ENCODE assay signal across 19 cellular contexts in the genomic region with DNA sequence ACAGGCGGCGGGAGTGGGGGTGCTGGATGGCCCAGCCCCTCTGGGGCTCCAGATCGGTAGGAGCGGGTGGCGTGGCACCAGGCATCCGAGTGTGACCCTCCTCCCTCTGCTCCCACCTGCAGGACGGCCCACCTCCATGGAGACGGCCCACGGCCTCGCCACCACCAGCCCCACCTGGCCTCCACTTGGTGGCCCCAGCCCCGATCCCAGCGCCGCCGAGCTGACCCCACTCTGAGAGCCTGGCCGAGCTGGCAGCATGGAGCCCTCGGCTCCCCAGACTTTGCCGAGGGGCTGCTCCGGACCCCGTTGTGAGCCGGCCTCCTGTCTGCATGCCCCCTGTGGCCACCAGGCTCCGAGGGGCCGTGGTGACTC. TPM values are rescaled to one million over a fixed set of nuclear protein-coding genes. Genes with fewer than 3 reads are reported as not detected.
A peak's percentile ranks its signal among the peaks of the same experiment; 100 is the strongest.
DNase-seq lines count a peak whose midpoint lies in the region; ATAC-seq and TF ChIP-seq lines count a peak whose summit lies in the region.
"Had no signal": no experiment of that assay in that cellular context is flagged by ENCODE, and none has a peak within 500 bp of the region (broad histone marks: within the 10 kb centered on the region; RNA-seq: fewer than 3 reads in every experiment).

No MANE protein-coding gene starts in this region.

- H3K4me3 Mint-ChIP-seq in activated naive CD8-positive, alpha-beta T cell treated with anti-CD3 and anti-CD28 coated beads, Interleukin-2, amount 10 ng/mL, durations not matched to agents 7 days and 5 days = no peak overlapping the region
- H3K4me3 Mint-ChIP-seq in activated naive CD8-positive, alpha-beta T cell treated with anti-CD3 and anti-CD28 coated beads, Interleukin-2, amount 50 U/mL, for 24 hours = no peak overlapping the region
- H3K4me3 Mint-ChIP-seq: CD4-positive, alpha-beta T cell; H9 had no signal

- H2AK5ac ChIP-seq in neuronal stem cell (ENCODE audit: low read depth, low read length) = no peak overlapping the region

- H3K23ac ChIP-seq in neuronal stem cell (ENCODE audit: low read depth, low read length, poor library complexity) = peak overlapping the region; percentile 85

- no peak overlapping the region for H2BK120ac ChIP-seq in neuronal stem cell (ENCODE audit: low read depth, low read length)

- peak; percentile 19 for DNase-seq in activated naive CD8-positive, alpha-beta T cell treated with anti-CD3 and anti-CD28 coated beads, Interleukin-2, amount 10 ng/mL, durations not matched to agents 7 days and 5 days
- no peak for DNase-seq in activated naive CD8-positive, alpha-beta T cell treated with anti-CD3 and anti-CD28 coated beads, Interleukin-2, amount 50 U/mL, for 24 hours
- DNase-seq in RWPE1 (ENCODE audit: low spot score) = no peak
- DNase-seq in neuronal stem cell (ENCODE audit: low spot score) = no peak
- DNase-seq in spleen = peak; percentile 80
- no peak for DNase-seq in WERI-Rb-1
- DNase-seq in SKM-1 (lab: John Stamatoyannopoulos, UW; ENCODE audit: unreplicated experiment) = no peak
- no peak for DNase-seq in H7
- DNase-seq: CD4-positive, alpha-beta T cell; DMS153; GDM1; H9; Karpas-422; NCI-H1417 treated with DMSO at 0.1 percent for 48 hours; NCI-H1930; NCI-H226; NCI-H524; NCI-H82; OCI-M1 had no signal

- H3K14ac ChIP-seq in neuronal stem cell (ENCODE audit: low read length) = no peak overlapping the region

- no peak overlapping the region for H3K27ac Mint-ChIP-seq in activated naive CD8-positive, alpha-beta T cell treated with anti-CD3 and anti-CD28 coated beads, Interleukin-2, amount 10 ng/mL, durations not matched to agents 7 days and 5 days
- no peak overlapping the region for H3K27ac Mint-ChIP-seq in activated naive CD8-positive, alpha-beta T cell treated with anti-CD3 and anti-CD28 coated beads, Interleukin-2, amount 50 U/mL, for 24 hours
- H3K27ac Mint-ChIP-seq: CD4-positive, alpha-beta T cell; H9 had no signal

- no peak for TF ChIP-seq POLR2A in spleen (IDR thresholded peaks at IDR 0.05)

- no peak overlapping the region for H3K4ac ChIP-seq in neuronal stem cell (ENCODE audit: low read length)

- ATAC-seq in activated naive CD8-positive, alpha-beta T cell treated with anti-CD3 and anti-CD28 coated beads, Interleukin-2, amount 10 ng/mL, durations not matched to agents 7 days and 5 days (ENCODE audit: low read depth) = no peak
- ATAC-seq in activated naive CD8-positive, alpha-beta T cell treated with anti-CD3 and anti-CD28 coated beads, Interleukin-2, amount 50 U/mL, for 24 hours = no peak

- no CpG with 5 or more reads among the region's 22 CpGs for WGBS in neuronal stem cell (ENCODE audit: extremely low coverage in 2 of 2, insufficient read length in 2 of 2, insufficient replicate concordance in 1 of 2), 2 donors
- 88 to 94% (median 93%) methylated on average over 12 to 22 of the region's 22 CpGs for WGBS in spleen, 5 donors

- no peak overlapping the region for H3K4me2 ChIP-seq in neuronal stem cell (ENCODE audit: insufficient read depth, low read length, poor library complexity, severe bottlenecking)

- H2AFZ ChIP-seq in neuronal stem cell (ENCODE audit: low read length) = no peak overlapping the region

- no peaks in the 10 kb centered on the region for H3K27me3 ChIP-seq in neuronal stem cell (ENCODE audit: control insufficient read depth in 3 of 3, insufficient read depth in 3 of 3, low read depth in 1 of 3, low read length in 3 of 3)
- H3K27me3 ChIP-seq in spleen (replicated peaks in 1 of 7) = no peaks in the 10 kb centered on the region
- H3K27me3 ChIP-seq in WERI-Rb-1 (ENCODE audit: insufficient read depth, low read depth, severe bottlenecking) = no peaks in the 10 kb centered on the region
- no peaks in the 10 kb centered on the region for H3K27me3 ChIP-seq in H7 (ENCODE audit: control insufficient read depth, insufficient read depth, low read length)

- peaks cover 0 to 2% of the 10 kb centered on the region in 2 donors for H3K9me3 ChIP-seq in neuronal stem cell (replicated peaks in 1 of 2; ENCODE audit: control insufficient read depth in 2 of 2, insufficient read depth in 1 of 2, low read depth in 1 of 2, low read length in 2 of 2)
- H3K9me3 ChIP-seq in spleen = no peaks in the 10 kb centered on the region
- H3K9me3 ChIP-seq in WERI-Rb-1 (ENCODE audit: severe bottlenecking) = no peaks in the 10 kb centered on the region

- H3K27me3 Mint-ChIP-seq in activated naive CD8-positive, alpha-beta T cell treated with anti-CD3 and anti-CD28 coated beads, Interleukin-2, amount 10 ng/mL, durations not matched to agents 7 days and 5 days = no peaks in the 10 kb centered on the region
- H3K27me3 Mint-ChIP-seq in activated naive CD8-positive, alpha-beta T cell treated with anti-CD3 and anti-CD28 coated beads, Interleukin-2, amount 50 U/mL, for 24 hours = no peaks in the 10 kb centered on the region
- H3K27me3 Mint-ChIP-seq: CD4-positive, alpha-beta T cell had no signal

- POLR2A ChIA-PET in activated naive CD8-positive, alpha-beta T cell treated with anti-CD3 and anti-CD28 coated beads, Interleukin-2, amount 10 ng/mL, durations not matched to agents 7 days and 5 days (lab: Charles Lee) = no interaction called here
- POLR2A ChIA-PET in RWPE1 (lab: Yijun Ruan, JAX; ENCODE audit: low non-redundant PET) = no interaction called here

- peaks cover 12 to 59% of the 10 kb centered on the region in 2 donors for H3K36me3 ChIP-seq in neuronal stem cell (replicated peaks in 1 of 2; ENCODE audit: control insufficient read depth in 2 of 2, insufficient read depth in 2 of 2, low read length in 2 of 2)
- H3K36me3 ChIP-seq in spleen = peaks cover 0 to 70% (median 58%) of the 10 kb centered on the region in 6 donors
- peaks cover 27% of the 10 kb centered on the region for H3K36me3 ChIP-seq in WERI-Rb-1
- peaks cover 9% of the 10 kb centered on the region for H3K36me3 ChIP-seq in H7 (replicated peaks; ENCODE audit: control insufficient read depth, insufficient read depth, low read length)

- no peak overlapping the region for H2BK5ac ChIP-seq in neuronal stem cell (ENCODE audit: low read length)

- CTCF ChIA-PET in RWPE1 (lab: Yijun Ruan, JAX) = no interaction called here

- peaks cover 1% of the 10 kb centered on the region for H3K79me1 ChIP-seq in neuronal stem cell (ENCODE audit: low read depth, low read length)

- H2BK15ac ChIP-seq in neuronal stem cell (ENCODE audit: low read length) = no peak overlapping the region

- no peak overlapping the region for H4K91ac ChIP-seq in neuronal stem cell (ENCODE audit: low read depth, low read length, poor library complexity)

- peaks cover 7% of the 10 kb centered on the region for H3K4me1 Mint-ChIP-seq in activated naive CD8-positive, alpha-beta T cell treated with anti-CD3 and anti-CD28 coated beads, Interleukin-2, amount 10 ng/mL, durations not matched to agents 7 days and 5 days
- H3K4me1 Mint-ChIP-seq in activated naive CD8-positive, alpha-beta T cell treated with anti-CD3 and anti-CD28 coated beads, Interleukin-2, amount 50 U/mL, for 24 hours = peaks cover 10% of the 10 kb centered on the region

- H3K27ac ChIP-seq in RWPE1 (peak overlapping the region; percentile 82; the same call in 1 of the 2 replicates), neuronal stem cell (replicated peaks; ENCODE audit: low read length) (no peak overlapping the region), spleen (peak overlapping the region in 5 of 8 donors; percentile 17 to 94 (median 27)), WERI-Rb-1 (no peak overlapping the region)

- no peaks in the 10 kb centered on the region for H3K9me3 Mint-ChIP-seq in activated naive CD8-positive, alpha-beta T cell treated with anti-CD3 and anti-CD28 coated beads, Interleukin-2, amount 10 ng/mL, durations not matched to agents 7 days and 5 days
- H3K9me3 Mint-ChIP-seq in activated naive CD8-positive, alpha-beta T cell treated with anti-CD3 and anti-CD28 coated beads, Interleukin-2, amount 50 U/mL, for 24 hours = no peaks in the 10 kb centered on the region
- H3K9me3 Mint-ChIP-seq: CD4-positive, alpha-beta T cell; H9 had no signal

- H3K4me1 ChIP-seq in neuronal stem cell (ENCODE audit: control insufficient read depth in 2 of 2, insufficient read depth in 1 of 2, low read depth in 1 of 2, low read length in 2 of 2) (peaks cover 0 to 6% of the 10 kb centered on the region in 2 donors), spleen (peaks cover 10 to 68% (median 53%) of the 10 kb centered on the region in 6 donors)

- no peak overlapping the region for H3K18ac ChIP-seq in neuronal stem cell (ENCODE audit: low read length)

- no peak overlapping the region for H4K8ac ChIP-seq in neuronal stem cell (ENCODE audit: low read depth, low read length)

- TF ChIP-seq CTCF in RWPE1 (conservative IDR thresholded peaks at IDR 0.05; ENCODE audit: low read depth) (no peak), spleen (IDR thresholded peaks at IDR 0.05 in 8 of 11, conservative IDR thresholded peaks at IDR 0.05 in 3 of 11) (no peak), WERI-Rb-1 (IDR thresholded peaks at IDR 0.05; ENCODE audit: low read depth, low read length) (no peak)

- no peak overlapping the region for H3K4me3 ChIP-seq in neuronal stem cell (ENCODE audit: low read length in 2 of 2)
- no peak overlapping the region for H3K4me3 ChIP-seq in spleen
- H3K4me3 ChIP-seq in WERI-Rb-1 (ENCODE audit: low read depth, low read length) = no peak overlapping the region
- no peak overlapping the region for H3K4me3 ChIP-seq in H7 (ENCODE audit: insufficient read depth, low read depth, low read length)

- intact Hi-C loops in spleen (cut with DNase I; ENCODE audit: low total_unique reads) = no loop called here

- H3K36me3 Mint-ChIP-seq in activated naive CD8-positive, alpha-beta T cell treated with anti-CD3 and anti-CD28 coated beads, Interleukin-2, amount 10 ng/mL, durations not matched to agents 7 days and 5 days = peaks cover 4% of the 10 kb centered on the region
- no peaks in the 10 kb centered on the region for H3K36me3 Mint-ChIP-seq in activated naive CD8-positive, alpha-beta T cell treated with anti-CD3 and anti-CD28 coated beads, Interleukin-2, amount 50 U/mL, for 24 hours (ENCODE audit: low read depth)

- no peak overlapping the region for H3K9ac ChIP-seq in neuronal stem cell (ENCODE audit: low read depth, low read length, poor library complexity)

- no peak overlapping the region for H2BK12ac ChIP-seq in neuronal stem cell (ENCODE audit: low read length)

RNA-seq across cellular contexts. Expression of a gene that starts 4.7 kb away (rescaled TPM):
- total RNA-seq in activated naive CD8-positive, alpha-beta T cell treated with anti-CD3 and anti-CD28 coated beads, Interleukin-2, amount 10 ng/mL, durations not matched to agents 7 days and 5 days = 10 to 100 TPM; 40.7 to 42.7 TPM
- 24.6 TPM for polyA plus RNA-seq in neuronal stem cell (2013, experiment 1 of 2)
- polyA plus RNA-seq in neuronal stem cell (2013, experiment 2 of 2) = 25.4 TPM
- 10 to 100 TPM; 26.2 to 37.4 (median 27.6) TPM for total RNA-seq in spleen
- 10 to 100 TPM; 29.0 to 47.2 (median 38.8) TPM for polyA plus RNA-seq in spleen
- 43.9 and 50.5 TPM in 2 replicates for total RNA-seq in H7 (2014; rRNA removed; shearing (Covaris generic))

RNA-seq across cellular contexts. Expression of a gene that starts 45.4 kb away (rescaled TPM):
- total RNA-seq in activated naive CD8-positive, alpha-beta T cell treated with anti-CD3 and anti-CD28 coated beads, Interleukin-2, amount 10 ng/mL, durations not matched to agents 7 days and 5 days = 10 to 100 TPM; 20.4 to 20.5 TPM
- 10.9 TPM for polyA plus RNA-seq in neuronal stem cell (2013, experiment 1 of 2)
- 11.0 TPM for polyA plus RNA-seq in neuronal stem cell (2013, experiment 2 of 2)
- total RNA-seq in spleen = 10 to 100 TPM; 12.5 to 27.6 (median 21.8) TPM
- polyA plus RNA-seq in spleen = 10 to 100 TPM; 15.3 to 29.5 (median 26.2) TPM
- total RNA-seq in H7 (2014; rRNA removed; shearing (Covaris generic)) = 19.5 and 21.8 TPM in 2 replicates

RNA-seq across cellular contexts. Expression of a gene that starts 45.7 kb away (rescaled TPM):
- under 1 TPM in 1 of 2 experiments, not detected in 1; 0.23 TPM for total RNA-seq in activated naive CD8-positive, alpha-beta T cell treated with anti-CD3 and anti-CD28 coated beads, Interleukin-2, amount 10 ng/mL, durations not matched to agents 7 days and 5 days
- polyA plus RNA-seq in neuronal stem cell (2013, experiment 1 of 2) = 0.29 TPM
- 0.17 TPM for polyA plus RNA-seq in neuronal stem cell (2013, experiment 2 of 2)
- total RNA-seq in spleen = 1 to 10 TPM in 1 of 7 donors, under 1 TPM in 3, not detected in 3; 0.57 to 1.2 (median 0.74) TPM
- polyA plus RNA-seq in spleen = under 1 TPM; 0.17 to 0.35 (median 0.30) TPM
- total RNA-seq in H7 (2014; rRNA removed; shearing (Covaris generic)) = 1.1 TPM in 1 of 2 replicates, not detected in the other

Comparison
In these comparisons a context has a peak if more than half of its experiments do, and no peak if none do; other contexts are left out.
1. DNase-seq: peak in activated naive CD8-positive, alpha-beta T cell treated with anti-CD3 and anti-CD28 coated beads, Interleukin-2, amount 10 ng/mL, durations not matched to agents 7 days and 5 days (single experiment) and spleen (single experiment); none in activated naive CD8-positive, alpha-beta T cell treated with anti-CD3 and anti-CD28 coated beads, Interleukin-2, amount 50 U/mL, for 24 hours (single experiment), RWPE1 (single experiment), neuronal stem cell (single experiment), WERI-Rb-1 (single experiment), SKM-1 (single experiment) and H7 (single experiment).
2. H3K27ac ChIP-seq: peak in RWPE1 (single experiment) and spleen (5 of 8); none in neuronal stem cell (single experiment) and WERI-Rb-1 (single experiment).